Comparison of ENCODE assay signal across 14 cellular contexts in the genomic region with DNA sequence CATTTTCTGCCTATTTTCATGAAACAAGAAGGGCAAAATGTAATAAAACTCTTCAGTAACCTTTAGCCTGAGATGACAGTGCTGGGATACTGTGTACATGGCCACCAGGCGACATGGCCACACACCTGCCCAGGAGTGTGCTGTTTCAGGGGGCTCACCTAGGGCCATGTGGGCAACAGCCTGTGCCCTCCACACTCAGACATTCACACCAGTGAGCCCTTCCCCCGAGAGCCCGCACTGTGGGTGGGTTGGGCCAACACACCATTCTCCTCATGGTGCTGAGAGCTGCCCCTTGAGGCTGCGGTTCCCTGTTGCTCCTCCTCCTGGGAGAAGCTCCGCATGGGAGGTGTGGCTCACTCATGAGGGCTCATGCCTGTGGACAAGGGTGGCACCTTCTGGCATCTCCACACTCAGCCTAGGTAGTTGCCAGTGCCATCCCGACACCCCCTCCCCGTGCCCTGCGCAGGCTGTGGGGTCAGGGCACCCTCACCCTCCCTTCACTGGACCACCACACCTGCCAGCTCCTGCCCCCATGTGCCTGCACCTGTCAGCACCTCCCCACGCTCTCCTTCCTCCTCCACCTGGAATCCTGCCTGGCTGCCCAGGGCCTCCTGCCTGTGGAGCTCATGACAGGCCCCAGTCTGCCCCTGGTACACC. TPM values are rescaled to one million over a fixed set of nuclear protein-coding genes. Genes with fewer than 3 reads are reported as not detected.
DNase-seq lines count a peak whose midpoint lies in the region; ATAC-seq, FAIRE-seq and TF ChIP-seq lines count a peak whose summit lies in the region.
"Had no signal": no experiment of that assay in that cellular context is flagged by ENCODE, and none has a peak within 500 bp of the region (broad histone marks: within the 10 kb centered on the region; RNA-seq: fewer than 3 reads in every experiment).

No MANE protein-coding gene starts in this region.

- CTCF ChIA-PET in HEK293 (lab: Yijun Ruan, JAX) = interaction anchor here (0.6 kb wide), 3 partner anchors 16 to 815 kb away, joined by 3 to 5 read pairs (median 4); no protein-coding TSS in a partner anchor

- no peak overlapping the region for H3K27ac Mint-ChIP-seq in activated naive CD4-positive, alpha-beta T cell treated with anti-CD3 and anti-CD28 coated beads, Interleukin-2, amount 50 U/mL, for 72 hours
- H3K27ac Mint-ChIP-seq: CD4-positive, CD25-positive, alpha-beta regulatory T cell had no signal

- intact Hi-C loops in kidney (cut with DNase I) = no loop called here
- intact Hi-C loops in posterior vena cava (cut with DNase I) = loop anchor here in 1 of 2 donors (10.0 kb wide), 1 partner anchor 45 kb away; no protein-coding TSS in a partner anchor

- H3K36me3 ChIP-seq in HEK293 (ENCODE audit: control insufficient read depth in 2 of 2, insufficient read depth in 1 of 2, low read length in 2 of 2) (no peaks in the 10 kb centered on the region), kidney (ENCODE audit: control insufficient read depth in 1 of 2, insufficient read depth in 2 of 2, low read length in 2 of 2) (no peaks in the 10 kb centered on the region)
- H3K36me3 ChIP-seq: BLaER1 treated with 17β-estradiol and CSF1 and Interleukin-3, amounts not matched to agents 10 nM and 100 nM had no signal

- H3K9me3 ChIP-seq in HEK293 (ENCODE audit: control insufficient read depth, insufficient read depth, low read depth, low read length) (no peaks in the 10 kb centered on the region), kidney (ENCODE audit: control insufficient read depth in 1 of 2, low read length in 2 of 2) (peaks cover 0 to 2% of the 10 kb centered on the region in 2 donors)

- POLR2A ChIA-PET in HEK293 (lab: Yijun Ruan, JAX) = no interaction called here

- H3K4me3 ChIP-seq in HEK293 (ENCODE audit: low read depth, low read length) = no peak overlapping the region
- no peak overlapping the region for H3K4me3 ChIP-seq in kidney (ENCODE audit: low read length in 2 of 2)
- H3K4me3 ChIP-seq: BLaER1 treated with 17β-estradiol and CSF1 and Interleukin-3, amounts not matched to agents 10 nM and 100 nM; GM23248 had no signal

- FAIRE-seq in kidney (lab: Jason Lieb, UNC) = no peak
- FAIRE-seq: GM18507, H54 had no signal

- H3K36me3 Mint-ChIP-seq in activated naive CD4-positive, alpha-beta T cell treated with anti-CD3 and anti-CD28 coated beads, Interleukin-2, amount 50 U/mL, for 72 hours = no peaks in the 10 kb centered on the region
- H3K36me3 Mint-ChIP-seq: CD4-positive, CD25-positive, alpha-beta regulatory T cell had no signal

- H3K4me1 ChIP-seq in HEK293 (ENCODE audit: control insufficient read depth, insufficient read depth, low read length) (no peaks in the 10 kb centered on the region), kidney (ENCODE audit: control insufficient read depth in 1 of 2, insufficient read depth in 1 of 2, low read depth in 1 of 2, low read length in 2 of 2) (peaks cover 0 to 5% of the 10 kb centered on the region in 2 donors)

- H3K27ac ChIP-seq in HEK293 (ENCODE audit: extremely low read depth, low read depth, low read length) (no peak overlapping the region), kidney (ENCODE audit: low read depth in 2 of 2, low read length in 2 of 2) (no peak overlapping the region)
- H3K27ac ChIP-seq: BLaER1 treated with 17β-estradiol and CSF1 and Interleukin-3, amounts not matched to agents 10 nM and 100 nM; GM23248 had no signal

- H3K9ac ChIP-seq in kidney (ENCODE audit: low read length in 2 of 2) = no peak overlapping the region
- H3K9ac ChIP-seq: BLaER1 treated with 17β-estradiol and CSF1 and Interleukin-3, amounts not matched to agents 10 nM and 100 nM; GM23248 had no signal

- peak; percentile 56 for DNase-seq in kidney
- peak; percentile 70 for DNase-seq in posterior vena cava (ENCODE audit: low spot score)
- DNase-seq in NCI-H1436 (lab: John Stamatoyannopoulos, UW) = no peak
- no peak for DNase-seq in NCI-H345 (lab: John Stamatoyannopoulos, UW)
- no peak for DNase-seq in activated naive CD4-positive, alpha-beta T cell treated with anti-CD3 and anti-CD28 coated beads, Interleukin-2, amount 50 U/mL, for 72 hours (ENCODE audit: low spot score in 2 of 2)
- DNase-seq: CD4-positive, CD25-positive, alpha-beta regulatory T cell; DMS53; GF-D8; GM23248 had no signal

- H3K9me3 Mint-ChIP-seq in activated naive CD4-positive, alpha-beta T cell treated with anti-CD3 and anti-CD28 coated beads, Interleukin-2, amount 50 U/mL, for 72 hours = no peaks in the 10 kb centered on the region

- ATAC-seq in GM18870 (IDR thresholded peaks at IDR 0.05; ENCODE audit: unreplicated experiment) = no peak
- ATAC-seq in activated naive CD4-positive, alpha-beta T cell treated with anti-CD3 and anti-CD28 coated beads, Interleukin-2, amount 50 U/mL, for 72 hours = no peak

- TF ChIP-seq CTCF in HEK293 (tag by site-specific recombination; IDR thresholded peaks at IDR 0.05) = no peak
- no peak for TF ChIP-seq CTCF in kidney (IDR thresholded peaks at IDR 0.05; ENCODE audit: borderline replicate concordance, extremely low read depth, insufficient read depth)

TF ChIP-seq in HEK293, 187 proteins besides CTCF, POLR2A, EP300 and RAD21:
- TF ChIP-seq ZIC2 (tag by site-specific recombination; IDR thresholded peaks at IDR 0.05) = peak; percentile 28; the same call in 1 of the 2 replicates
- TF ChIP-seq, protein P1, sequence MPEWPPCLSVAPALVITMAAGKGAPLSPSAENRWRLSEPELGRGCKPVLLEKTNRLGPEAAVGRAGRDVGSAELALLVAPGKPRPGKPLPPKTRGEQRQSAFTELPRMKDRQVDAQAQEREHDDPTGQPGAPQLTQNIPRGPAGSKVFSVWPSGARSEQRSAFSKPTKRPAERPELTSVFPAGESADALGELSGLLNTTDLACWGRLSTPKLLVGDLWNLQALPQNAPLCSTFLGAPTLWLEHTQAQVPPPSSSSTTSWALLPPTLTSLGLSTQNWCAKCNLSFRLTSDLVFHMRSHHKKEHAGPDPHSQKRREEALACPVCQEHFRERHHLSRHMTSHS (tag by site-specific recombination; IDR thresholded peaks at IDR 0.05) = no peak
- no peak for TF ChIP-seq ZNF174 (tag by site-specific recombination; IDR thresholded peaks at IDR 0.05)
- no peak for TF ChIP-seq OVOL3 (tag by site-specific recombination; IDR thresholded peaks at IDR 0.05)
TF ChIP-seq in HEK293: peak in this region for 1.

RNA-seq across cellular contexts. Expression of a gene that starts 19.7 kb away (rescaled TPM):
- total RNA-seq in kidney = 2.5 TPM
- polyA plus RNA-seq in kidney (ENCODE audit: insufficient read depth, low read depth, low replicate concordance) = 0.45 TPM
- total RNA-seq in posterior vena cava = 1 to 10 TPM in 1 of 2 donors, under 1 TPM in 1; 0.38 to 1.4 TPM
- total RNA-seq in activated naive CD4-positive, alpha-beta T cell treated with anti-CD3 and anti-CD28 coated beads, Interleukin-2, amount 50 U/mL, for 72 hours = not detected
- total RNA-seq: CD4-positive, CD25-positive, alpha-beta regulatory T cell; GM23248 had no signal
- polyA plus RNA-seq: CD4-positive, CD25-positive, alpha-beta regulatory T cell; GM23248 had no signal

Comparison
In these comparisons a context has a peak if more than half of its experiments do, and no peak if none do; other contexts are left out.
1. DNase-seq: peak in kidney (single experiment) and posterior vena cava (single experiment); none in NCI-H1436 (single experiment), NCI-H345 (single experiment) and activated naive CD4-positive, alpha-beta T cell treated with anti-CD3 and anti-CD28 coated beads, Interleukin-2, amount 50 U/mL, for 72 hours (0 of 2).